In genomic region chr15:28033443-28033842, GRCh38 we compare ENCODE assay signal across 1 cellular context.
TF ChIP-seq lines count a peak whose summit lies in the region.

No MANE protein-coding gene starts in this region.

TF ChIP-seq in GM23338, 12 proteins besides CTCF, POLR2A, EP300 and RAD21 (continued from another document):
- TF ChIP-seq REST (IDR thresholded peaks at IDR 0.05; ENCODE audit: unreplicated experiment) (no peak), ETS1 (IDR thresholded peaks at IDR 0.05) (no peak), JUNB (IDR thresholded peaks at IDR 0.05; ENCODE audit: unreplicated experiment) (no peak), CREB1 (CRISPR knock-in tag; IDR thresholded peaks at IDR 0.05; ENCODE audit: low read depth) (no peak), ZNF331 (CRISPR knock-in tag; IDR thresholded peaks at IDR 0.05; ENCODE audit: low read depth) (no peak), ZNF462 (CRISPR knock-in tag; IDR thresholded peaks at IDR 0.05) (no peak), STAT1 (IDR thresholded peaks at IDR 0.05; ENCODE audit: unreplicated experiment) (no peak), POLR2AphosphoS5 (IDR thresholded peaks at IDR 0.05; ENCODE audit: low read depth) (no peak)
